In the genomic region with DNA sequence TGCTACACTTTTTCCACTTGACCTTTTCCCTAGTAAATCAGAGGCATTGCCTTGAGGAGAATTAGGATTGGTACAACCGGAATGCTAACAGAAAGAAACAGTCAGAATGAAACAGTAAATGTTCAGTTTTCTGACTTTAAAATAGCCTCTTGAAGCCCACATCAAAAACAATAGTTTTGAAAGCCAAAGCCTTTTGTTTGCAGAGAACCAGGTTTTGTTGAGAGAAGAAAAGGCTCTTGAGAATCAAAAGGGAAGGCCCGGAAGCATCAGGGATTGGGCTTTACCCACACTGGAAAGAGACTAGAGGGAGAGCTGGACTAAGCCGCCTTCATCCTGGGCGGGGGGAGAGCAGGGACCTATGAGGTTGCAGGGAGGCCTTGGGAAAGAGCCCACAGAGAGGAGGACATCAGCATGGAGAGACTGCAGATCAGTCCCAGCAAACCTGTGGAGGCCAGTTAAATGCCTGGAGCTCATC, we compare ENCODE assay signal across 7 cellular contexts. TPM values are rescaled to one million over a fixed set of nuclear protein-coding genes. Genes with fewer than 3 reads are reported as not detected.
DNase-seq lines count a peak whose midpoint lies in the region; ATAC-seq and TF ChIP-seq lines count a peak whose summit lies in the region.

No MANE protein-coding gene starts in this region.

- H3K4me1 Mint-ChIP-seq in activated B cell treated with CpG ODN at 0.5 μM for 24 hours = peaks cover 31% of the 10 kb centered on the region

- ATAC-seq in GM19397 (IDR thresholded peaks at IDR 0.05; ENCODE audit: unreplicated experiment) (peak; percentile 16), HG03045 (IDR thresholded peaks at IDR 0.05; ENCODE audit: unreplicated experiment) (peak; percentile 31), activated B cell treated with CpG ODN at 0.5 μM for 24 hours (ENCODE audit: low read depth) (no peak), HG03097 (IDR thresholded peaks at IDR 0.05; ENCODE audit: low FRiP score, unreplicated experiment) (no peak), GM18502 (IDR thresholded peaks at IDR 0.05; ENCODE audit: poor library complexity, unreplicated experiment) (no peak)

- no peak overlapping the region for H3K9ac ChIP-seq in rectal smooth muscle tissue (ENCODE audit: low read length)

- POLR2A ChIA-PET in activated B cell treated with CpG ODN at 0.5 μM for 24 hours (lab: Charles Lee) = interaction anchor here (0.6 to 1.7 kb wide), 9 partner anchors 10 to 1629 kb away, joined by 3 to 11 read pairs (median 3); no protein-coding TSS in a partner anchor

- no peaks in the 10 kb centered on the region for H3K36me3 ChIP-seq in rectal smooth muscle tissue (ENCODE audit: control insufficient read depth, insufficient read depth, low read length)

- no peaks in the 10 kb centered on the region for H3K9me3 Mint-ChIP-seq in activated B cell treated with CpG ODN at 0.5 μM for 24 hours

- peaks cover 7% of the 10 kb centered on the region for H3K4me1 ChIP-seq in rectal smooth muscle tissue (ENCODE audit: control insufficient read depth, insufficient read depth, low read length)

- no peak overlapping the region for H3K4me3 ChIP-seq in rectal smooth muscle tissue (ENCODE audit: low read length)

- peak overlapping the region; percentile 10 for H3K27ac ChIP-seq in rectal smooth muscle tissue (ENCODE audit: low read depth, low read length)

- H3K27me3 ChIP-seq in rectal smooth muscle tissue (ENCODE audit: control insufficient read depth, insufficient read depth, low read length) = no peaks in the 10 kb centered on the region

- DNase-seq in activated B cell treated with CpG ODN at 0.5 μM for 24 hours (no peak), NOMO-1 (lab: John Stamatoyannopoulos, UW; ENCODE audit: unreplicated experiment in 2 of 2) (no peak)

- intact Hi-C loops in activated B cell treated with CpG ODN at 0.5 μM for 24 hours (cut with micrococcal nuclease) = loop anchor here (10.0 kb wide), 1 partner anchor 137 kb away; a partner anchor contains a TSS

- no peaks in the 10 kb centered on the region for H3K27me3 Mint-ChIP-seq in activated B cell treated with CpG ODN at 0.5 μM for 24 hours

- CTCF ChIA-PET in activated B cell treated with CpG ODN at 0.5 μM for 24 hours (lab: Charles Lee) = interaction anchor here (0.9 to 1.6 kb wide), 3 partner anchors 10 to 558 kb away, joined by 3 to 11 read pairs (median 4); no protein-coding TSS in a partner anchor

- no peak for TF ChIP-seq CTCF in activated B cell treated with CpG ODN at 0.5 μM for 24 hours (IDR thresholded peaks at IDR 0.05)

- peak overlapping the region; percentile 75 for H3K27ac Mint-ChIP-seq in activated B cell treated with CpG ODN at 0.5 μM for 24 hours

- H3K4me3 Mint-ChIP-seq in activated B cell treated with CpG ODN at 0.5 μM for 24 hours = no peak overlapping the region

- no peaks in the 10 kb centered on the region for H3K36me3 Mint-ChIP-seq in activated B cell treated with CpG ODN at 0.5 μM for 24 hours (ENCODE audit: low read depth)

RNA-seq across cellular contexts. Expression of a gene that starts 12.4 kb away (rescaled TPM):
- total RNA-seq in activated B cell treated with CpG ODN at 0.5 μM for 24 hours = 1.2 and 1.3 TPM in 2 replicates

RNA-seq across cellular contexts. Expression of a gene that starts 23.3 kb away (rescaled TPM):
- total RNA-seq in activated B cell treated with CpG ODN at 0.5 μM for 24 hours = 7.9 and 12.0 TPM in 2 replicates

Comparison
In these comparisons a context has a peak if more than half of its experiments do, and no peak if none do; other contexts are left out.
1. ATAC-seq: peak in GM19397 (single experiment) and HG03045 (single experiment); none in activated B cell treated with CpG ODN at 0.5 μM for 24 hours (single experiment), HG03097 (single experiment) and GM18502 (single experiment).